In the genomic region with DNA sequence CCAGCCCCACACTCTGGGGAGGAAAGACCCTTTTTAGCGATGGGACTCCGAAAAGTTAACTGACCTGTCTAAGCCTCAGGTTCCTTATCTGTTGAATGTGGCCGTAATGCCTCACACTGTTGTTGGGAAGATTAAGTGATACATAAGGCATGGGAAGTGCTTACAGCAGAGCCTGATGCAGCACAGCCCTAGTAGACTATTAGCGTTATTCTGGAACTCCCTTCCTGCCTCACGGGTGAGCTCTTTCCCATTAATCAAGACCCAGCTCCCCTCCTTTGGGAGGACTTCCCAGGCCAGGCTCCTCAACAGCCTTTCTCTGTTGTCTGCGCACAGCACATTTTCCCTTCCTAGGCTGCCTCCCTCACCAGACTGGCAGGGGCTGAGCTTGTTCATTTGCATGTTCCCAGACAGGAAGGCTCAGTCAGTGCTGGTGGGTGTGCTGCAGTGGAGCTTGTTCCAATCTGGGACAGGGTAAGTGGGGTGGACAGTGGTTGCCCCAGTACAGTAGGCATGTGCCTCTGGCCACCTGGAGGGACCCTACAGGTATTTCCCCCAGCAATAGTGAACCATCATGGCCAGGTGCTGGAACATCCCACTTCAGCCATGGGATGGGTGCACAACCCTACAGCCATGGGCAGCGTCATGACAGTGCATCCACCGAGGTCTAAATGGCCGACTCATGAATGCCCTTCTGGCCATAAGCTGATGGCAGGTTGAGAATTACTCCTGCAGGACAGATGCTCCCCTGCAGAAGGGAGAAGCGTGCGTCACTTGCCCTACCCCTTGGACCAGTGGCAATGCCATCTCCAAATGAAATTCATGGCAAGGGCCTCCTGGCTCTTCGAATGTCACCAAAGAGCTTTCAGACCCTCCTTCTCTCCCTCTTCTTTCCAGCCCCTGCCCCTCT, we compare ENCODE assay signal across 10 cellular contexts. TPM values are rescaled to one million over a fixed set of nuclear protein-coding genes. Genes with fewer than 3 reads are reported as not detected.
DNase-seq lines count a peak whose midpoint lies in the region; ATAC-seq, FAIRE-seq and TF ChIP-seq lines count a peak whose summit lies in the region.
"Had no signal": no experiment of that assay in that cellular context is flagged by ENCODE, and none has a peak within 500 bp of the region (broad histone marks: within the 10 kb centered on the region; RNA-seq: fewer than 3 reads in every experiment).

No MANE protein-coding gene starts in this region.

- no peaks in the 10 kb centered on the region for H3K36me3 ChIP-seq in mesendoderm (ENCODE audit: control insufficient read depth, insufficient read depth, low read length)

- no peak overlapping the region for H3K9ac ChIP-seq in mesendoderm (ENCODE audit: low read length)

- peaks cover 6% of the 10 kb centered on the region for H3K4me1 ChIP-seq in mesendoderm (ENCODE audit: control insufficient read depth, low read depth, low read length)
- H3K4me1 ChIP-seq: testis had no signal

- TF ChIP-seq CTCF in GM12864 (IDR thresholded peaks at IDR 0.05; ENCODE audit: low read depth, low read length, missing control alignments) = no peak

- ATAC-seq in HG02571 (IDR thresholded peaks at IDR 0.05; ENCODE audit: unreplicated experiment) = peak; percentile 13
- ATAC-seq in activated T-helper 17 cell treated with anti-CD3 and anti-CD28 coated beads, Interleukin-2, amount 50 U/mL, for 72 hours (replicated peaks) = peak; percentile 16
- ATAC-seq in GM21825 (IDR thresholded peaks at IDR 0.05; ENCODE audit: unreplicated experiment) = no peak
- ATAC-seq in HG02798 (IDR thresholded peaks at IDR 0.05; ENCODE audit: poor library complexity, unreplicated experiment) = no peak
- no peak for ATAC-seq in HG02763 (IDR thresholded peaks at IDR 0.05; ENCODE audit: unreplicated experiment)

- H3K4ac ChIP-seq in mesendoderm (ENCODE audit: low read depth, low read length) = no peak overlapping the region

- DNase-seq in GM12864 (ENCODE audit: low read depth) = no peak
- DNase-seq in mesendoderm = peak; percentile 32
- DNase-seq in HTR-8/SVneo (ENCODE audit: insufficient read length, low spot score) = no peak
- DNase-seq: EL had no signal

- peaks cover 8% of the 10 kb centered on the region for H3K36me3 Mint-ChIP-seq in activated T-helper 17 cell treated with anti-CD3 and anti-CD28 coated beads, Interleukin-2, amount 50 U/mL, for 72 hours (ENCODE audit: low read depth)

- H2BK5ac ChIP-seq in mesendoderm (ENCODE audit: low read length) = peak overlapping the region; percentile 6

- H4K5ac ChIP-seq in mesendoderm (ENCODE audit: low read length) = no peak overlapping the region

- no peaks in the 10 kb centered on the region for H3K27me3 Mint-ChIP-seq in activated T-helper 17 cell treated with anti-CD3 and anti-CD28 coated beads, Interleukin-2, amount 50 U/mL, for 72 hours

- H3K27ac ChIP-seq in mesendoderm (ENCODE audit: low read depth, low read length) = no peak overlapping the region
- H3K27ac ChIP-seq: testis had no signal

- peaks cover 22% of the 10 kb centered on the region for H3K4me1 Mint-ChIP-seq in activated T-helper 17 cell treated with anti-CD3 and anti-CD28 coated beads, Interleukin-2, amount 50 U/mL, for 72 hours

- no peak for FAIRE-seq in HTR-8/SVneo (lab: Jason Lieb, UNC)

- H2BK15ac ChIP-seq in mesendoderm (replicated peaks; ENCODE audit: low read depth) = no peak overlapping the region

- no peaks in the 10 kb centered on the region for H3K79me2 ChIP-seq in mesendoderm (ENCODE audit: control insufficient read depth, insufficient read depth, low read length)

- peak overlapping the region; percentile 85 for H3K4me3 Mint-ChIP-seq in activated T-helper 17 cell treated with anti-CD3 and anti-CD28 coated beads, Interleukin-2, amount 50 U/mL, for 72 hours

- no peaks in the 10 kb centered on the region for H3K79me1 ChIP-seq in mesendoderm (ENCODE audit: low read length)

- H3K27me3 ChIP-seq in mesendoderm (ENCODE audit: insufficient read depth, low read length, poor library complexity) = no peaks in the 10 kb centered on the region
- H3K27me3 ChIP-seq: testis had no signal

- no peak overlapping the region for H3K4me2 ChIP-seq in mesendoderm (ENCODE audit: low read length)

- H3K18ac ChIP-seq in mesendoderm (ENCODE audit: low read length) = no peak overlapping the region

- no peak overlapping the region for H2AK5ac ChIP-seq in mesendoderm (ENCODE audit: low read length)

- peak overlapping the region; percentile 98 for H3K27ac Mint-ChIP-seq in activated T-helper 17 cell treated with anti-CD3 and anti-CD28 coated beads, Interleukin-2, amount 50 U/mL, for 72 hours

- peak overlapping the region; percentile 26 for H3K56ac ChIP-seq in mesendoderm (ENCODE audit: low read length)

- no peak overlapping the region for H3K23ac ChIP-seq in mesendoderm (ENCODE audit: low read length)

- H4K8ac ChIP-seq in mesendoderm (ENCODE audit: low read depth, low read length) = no peak overlapping the region

- no peaks in the 10 kb centered on the region for H3K9me3 Mint-ChIP-seq in activated T-helper 17 cell treated with anti-CD3 and anti-CD28 coated beads, Interleukin-2, amount 50 U/mL, for 72 hours

- no peak overlapping the region for H2BK120ac ChIP-seq in mesendoderm (ENCODE audit: low read depth, low read length)

- WGBS in mesendoderm (ENCODE audit: extremely low coverage, insufficient coverage, low lambda C conversion rate) = no CpG with 5 or more reads among the region's 12 CpGs

- H3K4me3 ChIP-seq in GM12864 (ENCODE audit: low read depth, low read length) = peak overlapping the region; percentile 8; the same call in 1 of the 2 replicates
- no peak overlapping the region for H3K4me3 ChIP-seq in mesendoderm (ENCODE audit: low read length)
- H3K4me3 ChIP-seq: testis had no signal

RNA-seq across cellular contexts. Expression of gene PSTPIP1, which starts 5.8 kb away (rescaled TPM):
- 100 to 1,000 TPM; 125 to 137 TPM for total RNA-seq in activated T-helper 17 cell treated with anti-CD3 and anti-CD28 coated beads, Interleukin-2, amount 50 U/mL, for 72 hours
- 0.14 TPM for polyA plus RNA-seq in mesendoderm (2013, experiment 1 of 2)
- 0.38 TPM for polyA plus RNA-seq in mesendoderm (2013, experiment 2 of 2)

RNA-seq across cellular contexts. Expression of gene RCN2, which starts 57.6 kb away (rescaled TPM):
- 10 to 100 TPM; 18.1 to 27.5 TPM for total RNA-seq in activated T-helper 17 cell treated with anti-CD3 and anti-CD28 coated beads, Interleukin-2, amount 50 U/mL, for 72 hours
- 122 TPM for polyA plus RNA-seq in mesendoderm (2013, experiment 1 of 2)
- 122 TPM for polyA plus RNA-seq in mesendoderm (2013, experiment 2 of 2)

Comparison
In these comparisons a context has a peak if more than half of its experiments do, and no peak if none do; other contexts are left out.
1. ATAC-seq: peak in HG02571 (single experiment) and activated T-helper 17 cell treated with anti-CD3 and anti-CD28 coated beads, Interleukin-2, amount 50 U/mL, for 72 hours (single experiment); none in GM21825 (single experiment), HG02798 (single experiment) and HG02763 (single experiment).